ENCODE assay signal across 8 cellular contexts in the genomic region with DNA sequence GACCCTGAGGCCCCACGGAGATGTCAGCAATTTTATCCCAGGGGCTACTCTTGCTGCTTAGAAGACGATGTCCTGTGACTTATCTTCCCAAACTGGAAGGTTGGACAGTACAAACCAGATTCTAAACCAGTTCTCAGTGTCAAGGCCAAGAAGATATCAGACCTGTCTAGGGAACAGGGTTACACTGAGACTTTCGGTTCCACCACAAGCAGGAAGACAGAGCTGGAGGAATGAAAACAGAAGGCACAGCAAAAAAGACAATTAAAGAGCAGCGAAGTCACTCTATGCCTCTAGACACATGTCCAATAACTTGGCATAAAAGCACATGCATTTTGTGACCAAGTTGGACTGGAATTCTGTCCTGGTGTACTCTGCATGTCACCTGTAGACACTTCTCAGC.
"Had no signal": no experiment of that assay in that cellular context is flagged by ENCODE, and none has a peak within 500 bp of the region (broad histone marks: within the 10 kb centered on the region; RNA-seq: fewer than 3 reads in every experiment).

No MANE protein-coding gene starts in this region.

- DNase-seq: GDM1, GF-D8 had no signal

- FAIRE-seq: G401.6, GM12878, GM12891, GM12892, GM18507, GM19239 had no signal

- ATAC-seq: GM12878 had no signal

- H3K4me3 ChIP-seq: GM12878 had no signal
